In the genomic region with DNA sequence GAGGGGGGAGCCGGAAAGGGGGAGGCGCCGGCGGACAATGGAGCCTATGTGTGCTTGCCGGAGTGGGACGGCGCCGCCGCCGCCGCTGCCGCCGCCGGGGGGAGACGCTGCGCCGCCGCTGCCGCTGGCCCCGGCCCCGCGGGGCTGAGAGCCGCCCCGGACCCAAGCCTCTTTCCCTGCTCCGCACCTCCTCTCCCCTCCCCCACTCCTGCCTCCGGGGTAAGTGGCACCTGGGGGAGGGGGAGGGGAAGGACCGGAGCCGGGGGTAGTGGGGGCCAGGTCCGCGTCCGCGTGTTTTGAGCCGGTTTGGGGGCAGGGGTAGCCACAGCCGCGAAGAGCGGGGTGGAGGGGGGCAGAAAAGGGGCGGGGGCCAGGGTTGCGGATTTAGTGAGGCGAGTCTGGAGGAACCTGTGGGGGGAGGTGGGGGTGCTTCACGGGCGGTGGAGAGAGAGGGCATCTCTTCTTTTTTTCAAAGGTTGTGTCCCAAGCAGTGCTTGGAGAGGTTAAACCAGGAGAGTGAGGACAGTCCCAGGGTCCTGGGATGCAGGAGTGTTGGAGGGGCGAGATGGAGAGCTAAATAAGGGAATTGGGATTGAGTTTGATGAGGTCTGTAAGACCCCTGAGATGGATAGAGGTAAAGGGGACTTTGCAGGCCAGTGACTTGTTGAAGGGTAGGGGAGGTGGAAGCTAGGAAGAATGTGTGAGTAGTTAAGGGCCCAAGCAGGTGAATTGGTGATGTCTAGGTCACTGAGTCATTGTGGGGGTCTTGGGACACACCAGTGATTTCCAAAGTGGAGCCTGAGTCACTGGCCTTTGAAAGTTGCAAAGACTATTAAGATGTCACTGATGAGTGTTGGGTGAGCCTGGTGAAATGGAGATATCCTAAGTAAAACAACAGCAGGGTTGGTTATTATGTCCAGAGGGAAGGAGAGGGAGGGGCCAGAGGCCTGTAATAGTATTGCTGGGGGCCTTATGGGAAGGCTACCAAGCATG, we compare ENCODE assay signal across 8 cellular contexts. TPM values are rescaled to one million over a fixed set of nuclear protein-coding genes. Genes with fewer than 3 reads are reported as not detected.
A peak's percentile ranks its signal among the peaks of the same experiment; 100 is the strongest.
DNase-seq lines count a peak whose midpoint lies in the region; ATAC-seq and TF ChIP-seq lines count a peak whose summit lies in the region.

No MANE protein-coding gene starts in this region.

- under 1% methylated on average over 38 of the region's 42 CpGs for WGBS in HUES64
- 1 to 2% (median 2%) methylated on average over 15 to 42 of the region's 42 CpGs for WGBS in psoas muscle, 3 donors

- no peaks in the 10 kb centered on the region for H3K27me3 Mint-ChIP-seq in activated B cell treated with CpG ODN at 0.5 μM for 24 hours

- peak overlapping the region; percentile 87 for H3K4me3 Mint-ChIP-seq in activated B cell treated with CpG ODN at 0.5 μM for 24 hours

- H3K9ac ChIP-seq in HUES64 (ENCODE audit: low read depth, low read length), result peak overlapping the region; percentile 76

- DNase-seq in GM10248 (ENCODE audit: extremely low spot score) (no peak), activated B cell treated with CpG ODN at 0.5 μM for 24 hours (no peak), foreskin fibroblast (peak; percentile 82 to 85), psoas muscle (no peak), posterior vena cava (ENCODE audit: low spot score) (no peak)
- DNase-seq in activated effector memory CD4-positive, alpha-beta T cell treated with anti-CD3 and anti-CD28 coated beads, Interleukin-2, amount 50 U/mL, for 16 hours, result no peak

- peak overlapping the region; percentile 68 for H3K27ac Mint-ChIP-seq in activated B cell treated with CpG ODN at 0.5 μM for 24 hours

- H3K36me3 ChIP-seq in HUES64 (ENCODE audit: insufficient read depth, low read length) (peaks cover 10% of the 10 kb centered on the region), psoas muscle (ENCODE audit: insufficient read depth in 1 of 2, low read depth in 1 of 2) (peaks cover 0 to 4% of the 10 kb centered on the region in 2 donors)

- peaks cover under 1% of the 10 kb centered on the region for H3K36me3 Mint-ChIP-seq in activated B cell treated with CpG ODN at 0.5 μM for 24 hours (ENCODE audit: low read depth)

- H3K4me1 Mint-ChIP-seq in activated B cell treated with CpG ODN at 0.5 μM for 24 hours, result peaks cover 19% of the 10 kb centered on the region

- intact Hi-C loops in activated B cell treated with CpG ODN at 0.5 μM for 24 hours (cut with micrococcal nuclease), result no loop called here
- intact Hi-C loops in psoas muscle (cut with DNase I), result no loop called here
- intact Hi-C loops in posterior vena cava (cut with DNase I), result loop anchor here in 1 of 2 donors (1.0 kb wide), 1 partner anchor 58 kb away; no protein-coding TSS in a partner anchor

- H3K9me3 Mint-ChIP-seq in activated B cell treated with CpG ODN at 0.5 μM for 24 hours, result no peaks in the 10 kb centered on the region

- H3K4me3 ChIP-seq in HUES64 (ENCODE audit: low read length) (peak overlapping the region; percentile 89), foreskin fibroblast (ENCODE audit: low read depth in 1 of 2, low read length in 2 of 2) (peak overlapping the region; percentile 57 to 71), psoas muscle (peak overlapping the region; percentile 98)

- H3K27ac ChIP-seq in HUES64 (ENCODE audit: low read depth, low read length), result peak overlapping the region; percentile 88
- peak overlapping the region; percentile 98 for H3K27ac ChIP-seq in psoas muscle

- ATAC-seq in activated B cell treated with CpG ODN at 0.5 μM for 24 hours (ENCODE audit: low read depth) (no peak), psoas muscle (peak in 3 of 4 donors; percentile 29 to 34 (median 30)), HG02763 (IDR thresholded peaks at IDR 0.05; ENCODE audit: unreplicated experiment) (no peak)

- H3K4me1 ChIP-seq in HUES64 (ENCODE audit: insufficient read depth, low read length) (peaks cover 33% of the 10 kb centered on the region), psoas muscle (peaks cover 14% of the 10 kb centered on the region)

- CTCF ChIA-PET in GM10248 (lab: Yijun Ruan, JAX) (interaction anchor here (0.7 to 1.6 kb wide), 2 partner anchors 10 to 41 kb away, joined by 3 to 4 read pairs; no protein-coding TSS in a partner anchor), activated B cell treated with CpG ODN at 0.5 μM for 24 hours (lab: Charles Lee) (no interaction called here)

- POLR2A ChIA-PET in GM10248 (lab: Yijun Ruan, JAX), result interaction anchor here (1.2 kb wide), 1 partner anchor 516 kb away, joined by 3 read pairs; no protein-coding TSS in a partner anchor
- POLR2A ChIA-PET in activated B cell treated with CpG ODN at 0.5 μM for 24 hours (lab: Charles Lee), result interaction anchor here (0.6 to 1.9 kb wide), 7 partner anchors 55 to 1682 kb away, joined by 3 to 22 read pairs (median 5); a partner anchor contains a TSS

- H3K9me3 ChIP-seq in HUES64 (ENCODE audit: insufficient read depth, low read depth, low read length), result no peaks in the 10 kb centered on the region
- no peaks in the 10 kb centered on the region for H3K9me3 ChIP-seq in psoas muscle

- TF ChIP-seq CTCF in GM10248 (IDR thresholded peaks at IDR 0.05; ENCODE audit: control extremely low read depth, extremely low read depth, low read depth, missing control alignments) (peak; percentile 28), activated B cell treated with CpG ODN at 0.5 μM for 24 hours (IDR thresholded peaks at IDR 0.05) (no peak), foreskin fibroblast (IDR thresholded peaks at IDR 0.05; ENCODE audit: low read depth, low read length) (no peak), psoas muscle (IDR thresholded peaks at IDR 0.05) (peak; percentile 37)

- H3K27me3 ChIP-seq in HUES64 (ENCODE audit: insufficient read depth, low read length), result peaks cover 13% of the 10 kb centered on the region
- no peaks in the 10 kb centered on the region for H3K27me3 ChIP-seq in psoas muscle (ENCODE audit: insufficient read depth in 3 of 3, low read length in 2 of 3)

RNA-seq across cellular contexts. Expression of a gene that starts 59.1 kb away (rescaled TPM):
- polyA plus RNA-seq in HUES64 (2013, experiment 1 of 2), result 38.6 TPM
- polyA plus RNA-seq in HUES64 (2013, experiment 2 of 2), result 50.9 TPM
- total RNA-seq in activated B cell treated with CpG ODN at 0.5 μM for 24 hours, result 13.0 and 15.4 TPM in 2 replicates
- total RNA-seq in psoas muscle, result 10 to 100 TPM in 1 of 4 donors, 1 to 10 TPM in 3; 6.4 to 12.9 (median 8.9) TPM
- 1 to 10 TPM; 2.0 to 3.0 (median 2.5) TPM for polyA plus RNA-seq in psoas muscle
- total RNA-seq in posterior vena cava, result 10 to 100 TPM; 25.0 to 26.6 TPM

Comparison
In these comparisons a context has a peak if more than half of its experiments do, and no peak if none do; other contexts are left out.
1. DNase-seq: peak in foreskin fibroblast (2 of 2); none in GM10248 (single experiment), activated B cell treated with CpG ODN at 0.5 μM for 24 hours (single experiment), psoas muscle (0 of 2), activated effector memory CD4-positive, alpha-beta T cell treated with anti-CD3 and anti-CD28 coated beads, Interleukin-2, amount 50 U/mL, for 16 hours (single experiment) and posterior vena cava (single experiment).
2. CTCF ChIP-seq: peak in GM10248 (single experiment) and psoas muscle (single experiment); none in activated B cell treated with CpG ODN at 0.5 μM for 24 hours (single experiment) and foreskin fibroblast (single experiment).
3. ATAC-seq: peak in psoas muscle (3 of 4); none in activated B cell treated with CpG ODN at 0.5 μM for 24 hours (single experiment) and HG02763 (single experiment).
4. Peak in every context shown above with its lines, with median percentiles within 50 percentile points of each other: H3K4me3 ChIP-seq.